In genomic region chr5:176170084-176170483, GRCh38 we compare ENCODE assay signal across 29 cellular contexts.
"Had no signal": no experiment of that assay in that cellular context is flagged by ENCODE, and none has a peak within 500 bp of the region (broad histone marks: within the 10 kb centered on the region; RNA-seq: fewer than 3 reads in every experiment).

No MANE protein-coding gene starts in this region.

- H3K9me3 ChIP-seq: pancreas, prostate gland, right lobe of liver, sigmoid colon, suprapubic skin, testis, tibial artery, transverse colon, upper lobe of right lung, uterus had no signal

- H3K4me1 Mint-ChIP-seq: natural killer cell; neural crest cell; stimulated activated memory B cell treated with anti-CD40 and anti-IgM and Interleukin-4, amounts not matched to agents 10 μg/mL and 1 μg/mL and 100 μg/mL, for 72 hours; stimulated activated naive CD8-positive, alpha-beta T cell treated with anti-CD3 and anti-CD28 coated beads, Interleukin-15, amount 100 ng/mL, for 72 hours had no signal

- DNase-seq: naive thymus-derived CD4-positive, alpha-beta T cell; natural killer cell; occipital lobe; pancreas; retina; right cardiac atrium; right lobe of liver; sigmoid colon; small intestine; stimulated activated CD4-positive, alpha-beta T cell treated with anti-CD3 and anti-CD28 coated beads, Interleukin-15, amount 100 ng/mL, for 24 hours; stimulated activated CD4-positive, alpha-beta T cell treated with anti-CD3 and anti-CD28 coated beads, Interleukin-2, amount 100 ng/mL, for 24 hours; stimulated activated CD4-positive, alpha-beta T cell treated with anti-CD3 and anti-CD28 coated beads, Interleukin-4, amount 100 ng/mL, for 1 hour; stimulated activated CD4-positive, alpha-beta T cell treated with anti-CD3 and anti-CD28 coated beads, Interleukin-4, amount 100 ng/mL, for 4 hours; stimulated activated CD8-positive, alpha-beta memory T cell treated with anti-CD3 and anti-CD28 coated beads, Interleukin-4, amount 100 ng/mL, for 48 hours; stimulated activated naive CD4-positive, alpha-beta T cell; stimulated activated naive CD8-positive, alpha-beta T cell treated with anti-CD3 and anti-CD28 coated beads, Interleukin-15, amount 100 ng/mL, for 72 hours; stimulated activated naive CD8-positive, alpha-beta T cell treated with anti-CD3 and anti-CD28 coated beads, Interleukin-15, Interleukin-2, amounts not matched to agents 100 U/mL and 50 U/mL, for 24 hours; substantia nigra; testis; tibial artery; transverse colon; upper lobe of right lung; uterus had no signal

- ATAC-seq: naive thymus-derived CD4-positive, alpha-beta T cell; natural killer cell; pancreas; right cardiac atrium; right lobe of liver; stimulated activated memory B cell treated with anti-CD40 and anti-IgM and Interleukin-4, amounts not matched to agents 10 μg/mL and 1 μg/mL and 100 μg/mL, for 72 hours; stimulated activated naive CD8-positive, alpha-beta T cell treated with anti-CD3 and anti-CD28 coated beads, Interleukin-15, amount 100 ng/mL, for 72 hours; stimulated activated naive CD8-positive, alpha-beta T cell treated with anti-CD3 and anti-CD28 coated beads, Interleukin-15, Interleukin-2, amounts not matched to agents 100 U/mL and 50 U/mL, for 24 hours; upper lobe of right lung had no signal

- H3K4me3 Mint-ChIP-seq: naive thymus-derived CD4-positive, alpha-beta T cell; natural killer cell; nephron; neural crest cell; stimulated activated memory B cell treated with anti-CD40 and anti-IgM and Interleukin-4, amounts not matched to agents 10 μg/mL and 1 μg/mL and 100 μg/mL, for 72 hours; stimulated activated naive CD8-positive, alpha-beta T cell treated with anti-CD3 and anti-CD28 coated beads, Interleukin-15, amount 100 ng/mL, for 72 hours; type B pancreatic cell had no signal

- H3K4me1 ChIP-seq: pancreas, prostate gland, right lobe of liver, sigmoid colon, suprapubic skin, testis, tibial artery, transverse colon, upper lobe of right lung, uterus had no signal

- H3K9me3 Mint-ChIP-seq: naive thymus-derived CD4-positive, alpha-beta T cell; natural killer cell; nephron; neural crest cell; stimulated activated memory B cell treated with anti-CD40 and anti-IgM and Interleukin-4, amounts not matched to agents 10 μg/mL and 1 μg/mL and 100 μg/mL, for 72 hours; stimulated activated naive CD8-positive, alpha-beta T cell treated with anti-CD3 and anti-CD28 coated beads, Interleukin-15, amount 100 ng/mL, for 72 hours; type B pancreatic cell had no signal

- H3K36me3 Mint-ChIP-seq: naive thymus-derived CD4-positive, alpha-beta T cell; natural killer cell; stimulated activated memory B cell treated with anti-CD40 and anti-IgM and Interleukin-4, amounts not matched to agents 10 μg/mL and 1 μg/mL and 100 μg/mL, for 72 hours; type B pancreatic cell had no signal

- H3K27me3 ChIP-seq: pancreas, right lobe of liver, testis, uterus had no signal

- H3K27ac Mint-ChIP-seq: naive thymus-derived CD4-positive, alpha-beta T cell; natural killer cell; nephron; stimulated activated memory B cell treated with anti-CD40 and anti-IgM and Interleukin-4, amounts not matched to agents 10 μg/mL and 1 μg/mL and 100 μg/mL, for 72 hours; stimulated activated naive CD8-positive, alpha-beta T cell treated with anti-CD3 and anti-CD28 coated beads, Interleukin-15, amount 100 ng/mL, for 72 hours; type B pancreatic cell had no signal

- H3K36me3 ChIP-seq: pancreas, prostate gland, right lobe of liver, sigmoid colon, suprapubic skin, tibial artery, transverse colon, upper lobe of right lung, uterus had no signal

- H3K27ac ChIP-seq: pancreas, prostate gland, right lobe of liver, sigmoid colon, suprapubic skin, testis, tibial artery, transverse colon, upper lobe of right lung, uterus had no signal

- H3K4me3 ChIP-seq: pancreas, prostate gland, right lobe of liver, sigmoid colon, suprapubic skin, testis, tibial artery, transverse colon, upper lobe of right lung, uterus had no signal

- FAIRE-seq: pancreas, small intestine had no signal
